Comparison of ENCODE assay signal across 8 cellular contexts in genomic region chr11:76783901-76784813, GRCh38. TPM values are rescaled to one million over a fixed set of nuclear protein-coding genes. Genes with fewer than 3 reads are reported as not detected.
DNase-seq lines count a peak whose midpoint lies in the region; TF ChIP-seq lines count a peak whose summit lies in the region.

No MANE protein-coding gene starts in this region.

- no peak overlapping the region for H3K27ac Mint-ChIP-seq in activated CD4-positive, alpha-beta T cell treated with anti-CD3 and anti-CD28 coated beads, Interleukin-2, amount 10 ng/mL, durations not matched to agents 24 days and 14 days

- peaks cover 51% of the 10 kb centered on the region for H3K79me2 ChIP-seq in neural cell (replicated peaks; ENCODE audit: insufficient read depth, low read length)

- H3K36me3 ChIP-seq in SK-N-MC (ENCODE audit: insufficient read depth, low read length) (no peaks in the 10 kb centered on the region), esophagus squamous epithelium (no peaks in the 10 kb centered on the region), neural cell (ENCODE audit: insufficient read depth, low read length) (no peaks in the 10 kb centered on the region)

- H3K4me1 ChIP-seq in esophagus squamous epithelium, result peaks cover 51 to 89% (median 55%) of the 10 kb centered on the region in 3 donors

- H3K27ac ChIP-seq in SK-N-MC, result no peak overlapping the region
- H3K27ac ChIP-seq in esophagus squamous epithelium, result peak overlapping the region; percentile 91 to 99 (median 98)
- no peak overlapping the region for H3K27ac ChIP-seq in neural cell (ENCODE audit: low read length)

- H3K9ac ChIP-seq in SK-N-MC (ENCODE audit: insufficient read length) (peak overlapping the region; percentile 95), neural cell (ENCODE audit: low read length) (peak overlapping the region; percentile 87)

- intact Hi-C loops in activated CD4-positive, alpha-beta T cell treated with anti-CD3 and anti-CD28 coated beads, Interleukin-2, amount 10 ng/mL, durations not matched to agents 24 days and 14 days (cut with micrococcal nuclease), result loop anchor here (1.0 to 2.0 kb wide), 2 partner anchors 15 to 19 kb away; no protein-coding TSS in a partner anchor
- intact Hi-C loops in esophagus squamous epithelium (cut with DNase I), result no loop called here

- H2AFZ ChIP-seq in neural cell (ENCODE audit: low read depth, low read length), result peak overlapping the region; percentile 83

- no peaks in the 10 kb centered on the region for H3K9me3 ChIP-seq in SK-N-MC (ENCODE audit: low read depth, low read length)
- H3K9me3 ChIP-seq in esophagus squamous epithelium, result no peaks in the 10 kb centered on the region
- H3K9me3 ChIP-seq in neural cell (ENCODE audit: low read length), result no peaks in the 10 kb centered on the region

- peak in 2 of 4 donors; percentile 36 to 62 for TF ChIP-seq POLR2A in esophagus squamous epithelium (IDR thresholded peaks at IDR 0.05)

- no peak for TF ChIP-seq RAD21 in neural cell (conservative IDR thresholded peaks at IDR 0.05)

- peak overlapping the region; percentile 20 for H3K4me3 Mint-ChIP-seq in activated CD4-positive, alpha-beta T cell treated with anti-CD3 and anti-CD28 coated beads, Interleukin-2, amount 10 ng/mL, durations not matched to agents 24 days and 14 days

- no peaks in the 10 kb centered on the region for H3K9me2 ChIP-seq in neural cell (ENCODE audit: insufficient read depth, low read length)

- H3K27me3 Mint-ChIP-seq in activated CD4-positive, alpha-beta T cell treated with anti-CD3 and anti-CD28 coated beads, Interleukin-2, amount 10 ng/mL, durations not matched to agents 24 days and 14 days, result peaks cover 47% of the 10 kb centered on the region

- no peaks in the 10 kb centered on the region for H3K36me3 Mint-ChIP-seq in activated CD4-positive, alpha-beta T cell treated with anti-CD3 and anti-CD28 coated beads, Interleukin-2, amount 10 ng/mL, durations not matched to agents 24 days and 14 days (ENCODE audit: low read depth)

- H3F3A ChIP-seq in neural cell (ENCODE audit: insufficient read depth, low read length, poor library complexity, severe bottlenecking), result no peaks in the 10 kb centered on the region

- DNase-seq in activated CD4-positive, alpha-beta T cell treated with anti-CD3 and anti-CD28 coated beads, Interleukin-2, amount 10 ng/mL, durations not matched to agents 24 days and 14 days, result no peak
- no peak for DNase-seq in activated CD4-positive, alpha-beta T cell treated with anti-CD3 and anti-CD28 coated beads for 1 hour
- DNase-seq in SK-N-MC (ENCODE audit: low read depth, low spot score) (no peak), esophagus squamous epithelium (lab: John Stamatoyannopoulos, UW) (no peak), DMS153 treated with DMSO at 0.1 percent for 48 hours (lab: John Stamatoyannopoulos, UW; ENCODE audit: unreplicated experiment) (no peak), putamen (ENCODE audit: low spot score) (no peak), midbrain (lab: John Stamatoyannopoulos, UW) (no peak)

- H3K9me3 Mint-ChIP-seq in activated CD4-positive, alpha-beta T cell treated with anti-CD3 and anti-CD28 coated beads, Interleukin-2, amount 10 ng/mL, durations not matched to agents 24 days and 14 days, result no peaks in the 10 kb centered on the region

- H3K4me3 ChIP-seq in SK-N-MC (peak overlapping the region; percentile 97), esophagus squamous epithelium (peak overlapping the region; percentile 72 to 98 (median 90)), neural cell (ENCODE audit: low read length) (peak overlapping the region; percentile 99)

- no peak for TF ChIP-seq CTCF in esophagus squamous epithelium (IDR thresholded peaks at IDR 0.05)
- TF ChIP-seq CTCF in neural cell (IDR thresholded peaks at IDR 0.05; ENCODE audit: poor library complexity, severe bottlenecking), result no peak

- no peaks in the 10 kb centered on the region for H4K20me1 ChIP-seq in neural cell (ENCODE audit: insufficient read depth)

- no peak for TF ChIP-seq EP300 in neural cell (conservative IDR thresholded peaks at IDR 0.05; ENCODE audit: poor library complexity, severe bottlenecking)

- peaks cover 0 to 12% (median 0%) of the 10 kb centered on the region in 4 donors for H3K27me3 ChIP-seq in esophagus squamous epithelium
- H3K27me3 ChIP-seq in neural cell (ENCODE audit: insufficient read depth, low read depth, low read length), result no peaks in the 10 kb centered on the region

- H3K4me1 Mint-ChIP-seq in activated CD4-positive, alpha-beta T cell treated with anti-CD3 and anti-CD28 coated beads, Interleukin-2, amount 10 ng/mL, durations not matched to agents 24 days and 14 days, result peaks cover 31% of the 10 kb centered on the region

- peak overlapping the region; percentile 70 for H3K4me2 ChIP-seq in neural cell (ENCODE audit: low read length)

- 11 to 33% methylated on average over 1 to 3 of the region's 64 CpGs for WGBS in esophagus squamous epithelium, 2 donors

TF ChIP-seq in neural cell, 6 proteins besides CTCF, POLR2A, EP300 and RAD21:
- TF ChIP-seq TAF1 (IDR thresholded peaks at IDR 0.05; ENCODE audit: low read depth) (no peak), REST (IDR thresholded peaks at IDR 0.05; ENCODE audit: borderline replicate concordance) (no peak), POLR2AphosphoS5 (IDR thresholded peaks at IDR 0.05) (no peak), MXI1 (conservative IDR thresholded peaks at IDR 0.05; ENCODE audit: poor library complexity, severe bottlenecking) (no peak), SMC3 (conservative IDR thresholded peaks at IDR 0.05; ENCODE audit: poor library complexity) (no peak), EZH2 (IDR thresholded peaks at IDR 0.05; ENCODE audit: borderline replicate concordance, insufficient read depth, low read length, poor library complexity, severe bottlenecking) (no peak)

RNA-seq across cellular contexts. Expression of gene TSKU, which starts 1.0 kb away (rescaled TPM):
- 3.4 and 5.2 TPM in 2 replicates for total RNA-seq in activated CD4-positive, alpha-beta T cell treated with anti-CD3 and anti-CD28 coated beads, Interleukin-2, amount 10 ng/mL, durations not matched to agents 24 days and 14 days
- total RNA-seq in esophagus squamous epithelium, result 10 to 100 TPM; 51.4 to 95.9 (median 88.4) TPM
- 3.5 and 6.5 TPM in 2 replicates for polyA plus RNA-seq in neural cell
- 10.8 and 11.2 TPM in 2 replicates for polyA minus RNA-seq in neural cell

Comparison
In these comparisons a context has a peak if more than half of its experiments do, and no peak if none do; other contexts are left out.
1. H3K27ac ChIP-seq: peak in esophagus squamous epithelium (4 of 4); none in SK-N-MC (single experiment) and neural cell (single experiment).
2. Peak in every context shown above with its lines, with median percentiles within 50 percentile points of each other: H3K4me3 ChIP-seq.